22 cellular contexts compared by ENCODE assay signal in genomic region chr14:70489579-70490175, GRCh38. TPM values are rescaled to one million over a fixed set of nuclear protein-coding genes. Genes with fewer than 3 reads are reported as not detected.
DNase-seq lines count a peak whose midpoint lies in the region; ATAC-seq and TF ChIP-seq lines count a peak whose summit lies in the region.
"Had no signal": no experiment of that assay in that cellular context is flagged by ENCODE, and none has a peak within 500 bp of the region (broad histone marks: within the 10 kb centered on the region; RNA-seq: fewer than 3 reads in every experiment).

No MANE protein-coding gene starts in this region.

- H3K36me3 ChIP-seq in GM23338 (ENCODE audit: insufficient read depth) (peaks cover 19% of the 10 kb centered on the region), NT2/D1 (ENCODE audit: insufficient read depth, insufficient read length, low read length) (no peaks in the 10 kb centered on the region)
- H3K36me3 ChIP-seq: BE2C had no signal

- DNase-seq in GM23338 (ENCODE audit: low spot score), result peak; percentile 0
- DNase-seq in NT2/D1 (ENCODE audit: low read depth, low spot score), result peak; percentile 67
- DNase-seq in foreskin melanocyte, result no peak
- no peak for DNase-seq in activated T-cell treated with anti-CD3 and anti-CD28 coated beads, Interleukin-2, amount 50 U/mL, for 72 hours
- DNase-seq in GM20000 (ENCODE audit: low spot score), result no peak
- DNase-seq: ACHN; BE2C; C1 segment of cervical spinal cord; CD4-positive, CD25-positive, alpha-beta regulatory T cell; CD8-positive, alpha-beta memory T cell; COR-L47; DMS 273 treated with DMSO at 0.1 percent for 48 hours; DMS53; DND-41; EL; GM23248; HCEC 1CT; HFFc6 had no signal

- no peak overlapping the region for H3K27ac ChIP-seq in GM23338 (ENCODE audit: low read depth)
- H3K27ac ChIP-seq: GM23248 had no signal

- H4K20me1 ChIP-seq in GM23338 (replicated peaks; ENCODE audit: insufficient read depth), result no peaks in the 10 kb centered on the region

- no peaks in the 10 kb centered on the region for H3K79me2 ChIP-seq in GM23338 (replicated peaks; ENCODE audit: insufficient read depth)

- H3K9me3 Mint-ChIP-seq in GM23338, result peaks cover 69% of the 10 kb centered on the region
- H3K9me3 Mint-ChIP-seq in activated T-cell treated with anti-CD3 and anti-CD28 coated beads, Interleukin-2, amount 50 U/mL, for 72 hours, result peaks cover 2 to 15% of the 10 kb centered on the region in 2 donors

- H3K4me2 ChIP-seq in GM23338, result no peak overlapping the region

- H3K9ac ChIP-seq in NT2/D1 (ENCODE audit: insufficient read length, low read depth), result no peak overlapping the region
- H3K9ac ChIP-seq: GM23248 had no signal

- H3K4me1 ChIP-seq in GM23338 (ENCODE audit: insufficient read depth) (no peaks in the 10 kb centered on the region), NT2/D1 (ENCODE audit: insufficient read depth, insufficient read length) (no peaks in the 10 kb centered on the region)
- H3K4me1 ChIP-seq: BE2C had no signal

- no peak for ATAC-seq in GM23338
- ATAC-seq in activated T-cell treated with anti-CD3 and anti-CD28 coated beads, Interleukin-2, amount 50 U/mL, for 72 hours (replicated peaks in 1 of 2), result no peak
- no peak for ATAC-seq in activated CD4-positive, CD25-positive, alpha-beta regulatory T cell treated with anti-CD3 and anti-CD28 coated beads, Interleukin-2, amount 50 U/mL, for 24 hours
- ATAC-seq: HepG2 had no signal

- H2AFZ ChIP-seq in GM23338, result no peak overlapping the region
- H2AFZ ChIP-seq: GM23248 had no signal

- peaks cover 3% of the 10 kb centered on the region; the same call in 1 of the 2 replicates for H3K9me2 ChIP-seq in GM23338 (ENCODE audit: insufficient read depth)

- H3K9me3 ChIP-seq in NT2/D1 (ENCODE audit: insufficient read depth, low read length), result peaks cover 43% of the 10 kb centered on the region
- H3K9me3 ChIP-seq in iPS-18c (ENCODE audit: control insufficient read depth, insufficient read depth, low read length), result peaks cover 22% of the 10 kb centered on the region

- H3K27ac Mint-ChIP-seq in GM23338, result no peak overlapping the region
- no peak overlapping the region for H3K27ac Mint-ChIP-seq in activated T-cell treated with anti-CD3 and anti-CD28 coated beads, Interleukin-2, amount 50 U/mL, for 72 hours
- H3K27ac Mint-ChIP-seq: CD4-positive, CD25-positive, alpha-beta regulatory T cell; CD8-positive, alpha-beta memory T cell; HFFc6; IgD-negative memory B cell had no signal

- TF ChIP-seq CTCF in GM23338 (conservative IDR thresholded peaks at IDR 0.05; ENCODE audit: low read depth in 2 of 2) (no peak), GM20000 (IDR thresholded peaks at IDR 0.05; ENCODE audit: extremely low read depth, missing control alignments) (no peak)

- H3F3A ChIP-seq in GM23338 (replicated peaks; ENCODE audit: low read depth), result no peaks in the 10 kb centered on the region

- H3K27me3 Mint-ChIP-seq in GM23338 (ENCODE audit: insufficient read depth, low read depth, poor library complexity), result peaks cover 3% of the 10 kb centered on the region
- no peaks in the 10 kb centered on the region for H3K27me3 Mint-ChIP-seq in activated T-cell treated with anti-CD3 and anti-CD28 coated beads, Interleukin-2, amount 50 U/mL, for 72 hours (ENCODE audit: low read depth)
- H3K27me3 Mint-ChIP-seq: CD4-positive, CD25-positive, alpha-beta regulatory T cell; CD8-positive, alpha-beta memory T cell; IgD-negative memory B cell had no signal

- H3K4me1 Mint-ChIP-seq in GM23338, result no peaks in the 10 kb centered on the region; the same call in 2 of the 3 replicates
- no peaks in the 10 kb centered on the region for H3K4me1 Mint-ChIP-seq in activated T-cell treated with anti-CD3 and anti-CD28 coated beads, Interleukin-2, amount 50 U/mL, for 72 hours (ENCODE audit: low read depth)
- H3K4me1 Mint-ChIP-seq: CD8-positive, alpha-beta memory T cell had no signal

- H3K27me3 ChIP-seq in GM23338 (ENCODE audit: insufficient read depth) (no peaks in the 10 kb centered on the region), NT2/D1 (ENCODE audit: insufficient read depth, insufficient read length) (no peaks in the 10 kb centered on the region)
- H3K27me3 ChIP-seq: BE2C had no signal

- H3K4me3 Mint-ChIP-seq in GM23338, result no peak overlapping the region
- H3K4me3 Mint-ChIP-seq in activated T-cell treated with anti-CD3 and anti-CD28 coated beads, Interleukin-2, amount 50 U/mL, for 72 hours, result no peak overlapping the region
- H3K4me3 Mint-ChIP-seq: CD4-positive, CD25-positive, alpha-beta regulatory T cell; CD8-positive, alpha-beta memory T cell; HFFc6 had no signal

- peaks cover 52% of the 10 kb centered on the region for H3K36me3 Mint-ChIP-seq in GM23338 (ENCODE audit: low read depth)
- H3K36me3 Mint-ChIP-seq in activated T-cell treated with anti-CD3 and anti-CD28 coated beads, Interleukin-2, amount 50 U/mL, for 72 hours (ENCODE audit: insufficient read depth in 2 of 2), result peaks cover 17 to 19% of the 10 kb centered on the region in 2 donors

- H3K4me3 ChIP-seq in GM23338 (no peak overlapping the region), NT2/D1 (ENCODE audit: insufficient read length, low read depth) (no peak overlapping the region), iPS-18c (ENCODE audit: insufficient read depth, low read depth, low read length) (0 out of 2 replicates have a peak overlapping the region, but pooled peaks have one; percentile 9)
- H3K4me3 ChIP-seq: GM23248 had no signal

TF ChIP-seq in GM23338, 12 proteins besides CTCF, POLR2A, EP300 and RAD21:
- TF ChIP-seq EZH2 (IDR thresholded peaks at IDR 0.05; ENCODE audit: low read depth, unreplicated experiment) (no peak), JUNB (IDR thresholded peaks at IDR 0.05; ENCODE audit: unreplicated experiment) (no peak), NANOG (IDR thresholded peaks at IDR 0.05; ENCODE audit: borderline replicate concordance) (no peak), STAT1 (IDR thresholded peaks at IDR 0.05; ENCODE audit: unreplicated experiment) (no peak), POLR2AphosphoS5 (IDR thresholded peaks at IDR 0.05; ENCODE audit: low read depth) (no peak)
- TF ChIP-seq, protein P1, sequence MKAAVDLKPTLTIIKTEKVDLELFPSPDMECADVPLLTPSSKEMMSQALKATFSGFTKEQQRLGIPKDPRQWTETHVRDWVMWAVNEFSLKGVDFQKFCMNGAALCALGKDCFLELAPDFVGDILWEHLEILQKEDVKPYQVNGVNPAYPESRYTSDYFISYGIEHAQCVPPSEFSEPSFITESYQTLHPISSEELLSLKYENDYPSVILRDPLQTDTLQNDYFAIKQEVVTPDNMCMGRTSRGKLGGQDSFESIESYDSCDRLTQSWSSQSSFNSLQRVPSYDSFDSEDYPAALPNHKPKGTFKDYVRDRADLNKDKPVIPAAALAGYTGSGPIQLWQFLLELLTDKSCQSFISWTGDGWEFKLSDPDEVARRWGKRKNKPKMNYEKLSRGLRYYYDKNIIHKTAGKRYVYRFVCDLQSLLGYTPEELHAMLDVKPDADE (IDR thresholded peaks at IDR 0.05), result no peak

RNA-seq across cellular contexts. Expression of gene ADAM21, which starts 37.7 kb away (rescaled TPM):
- total RNA-seq in GM23338 (2014; rRNA removed; shearing (Covaris generic)), result not detected in 2 replicates
- not detected in 2 replicates for polyA plus RNA-seq in GM23338 (2016; fragmentation: Nextera tagmentation; extraction: Ambion mirVana)
- total RNA-seq in activated T-cell treated with anti-CD3 and anti-CD28 coated beads, Interleukin-2, amount 50 U/mL, for 72 hours, result under 1 TPM in 1 of 2 donors, not detected in 1; 0.14 TPM
- total RNA-seq: CD4-positive, CD25-positive, alpha-beta regulatory T cell had no signal

RNA-seq across cellular contexts. Expression of gene ADAM20, which starts 45.1 kb away (rescaled TPM):
- 1.7 and 2.1 TPM in 2 replicates for total RNA-seq in GM23338 (2014; rRNA removed; shearing (Covaris generic))
- 0.06 TPM in 1 of 2 replicates, not detected in the other for polyA plus RNA-seq in GM23338 (2016; fragmentation: Nextera tagmentation; extraction: Ambion mirVana)
- 1 to 10 TPM; 1.2 to 1.3 TPM for total RNA-seq in activated T-cell treated with anti-CD3 and anti-CD28 coated beads, Interleukin-2, amount 50 U/mL, for 72 hours
- polyA plus RNA-seq: CD4-positive, CD25-positive, alpha-beta regulatory T cell; CD8-positive, alpha-beta memory T cell; IgD-negative memory B cell had no signal

Comparison
In these comparisons a context has a peak if more than half of its experiments do, and no peak if none do; other contexts are left out.
1. DNase-seq: peak in GM23338 (single experiment) and NT2/D1 (single experiment); none in foreskin melanocyte (single experiment), activated T-cell treated with anti-CD3 and anti-CD28 coated beads, Interleukin-2, amount 50 U/mL, for 72 hours (0 of 2) and GM20000 (single experiment).